ENCODE assay signal across 16 cellular contexts in genomic region chrX:112888916-112889315, GRCh38.
"Had no signal": no experiment of that assay in that cellular context is flagged by ENCODE, and none has a peak within 500 bp of the region (broad histone marks: within the 10 kb centered on the region; RNA-seq: fewer than 3 reads in every experiment).

No MANE protein-coding gene starts in this region.

- H3K27ac ChIP-seq: left lung, prostate gland, right lobe of liver, suprapubic skin had no signal

- H3K4me1 ChIP-seq: left lung, prostate gland, right lobe of liver, suprapubic skin had no signal

- DNase-seq: activated CD4-positive, alpha-beta T cell treated with anti-CD3 and anti-CD28 coated beads, Interleukin-2, amount 10 ng/mL, durations not matched to agents 24 days and 14 days; activated CD4-positive, CD25-positive, alpha-beta regulatory T cell; activated CD8-positive, alpha-beta memory T cell treated with anti-CD3 and anti-CD28 coated beads, Interleukin-2, amount 50 U/mL, for 4 hours; activated CD8-positive, alpha-beta T cell treated with anti-CD3 and anti-CD28 coated beads, Interleukin-2, amount 10 ng/mL, durations not matched to agents 7 days and 5 days; activated gamma-delta T cell; activated T-cell treated with anti-CD3 and anti-CD28 coated beads, Interleukin-2, amount 50 U/mL, for 72 hours; caudate nucleus; islet precursor cell; left lung; naive thymus-derived CD8-positive, alpha-beta T cell; right lobe of liver; trophoblast cell had no signal

- H3K36me3 ChIP-seq: left lung, prostate gland, right lobe of liver, suprapubic skin had no signal

- ATAC-seq: activated CD8-positive, alpha-beta T cell treated with anti-CD3 and anti-CD28 coated beads, Interleukin-2, amount 10 ng/mL, durations not matched to agents 7 days and 5 days; activated naive CD4-positive, alpha-beta T cell treated with anti-CD3 and anti-CD28 coated beads, Interleukin-2, amount 50 U/mL, for 72 hours; activated T-cell treated with anti-CD3 and anti-CD28 coated beads, Interleukin-2, amount 50 U/mL, for 72 hours; esophagus mucosa; left lung; naive thymus-derived CD8-positive, alpha-beta T cell; right lobe of liver had no signal

- H3K4me3 ChIP-seq: left lung, prostate gland, right lobe of liver, suprapubic skin had no signal

- H3K27me3 ChIP-seq: right lobe of liver, suprapubic skin had no signal

- H3K9me3 ChIP-seq: left lung, prostate gland, right lobe of liver, suprapubic skin had no signal
